Comparison of ENCODE assay signal across 20 cellular contexts in the genomic region with DNA sequence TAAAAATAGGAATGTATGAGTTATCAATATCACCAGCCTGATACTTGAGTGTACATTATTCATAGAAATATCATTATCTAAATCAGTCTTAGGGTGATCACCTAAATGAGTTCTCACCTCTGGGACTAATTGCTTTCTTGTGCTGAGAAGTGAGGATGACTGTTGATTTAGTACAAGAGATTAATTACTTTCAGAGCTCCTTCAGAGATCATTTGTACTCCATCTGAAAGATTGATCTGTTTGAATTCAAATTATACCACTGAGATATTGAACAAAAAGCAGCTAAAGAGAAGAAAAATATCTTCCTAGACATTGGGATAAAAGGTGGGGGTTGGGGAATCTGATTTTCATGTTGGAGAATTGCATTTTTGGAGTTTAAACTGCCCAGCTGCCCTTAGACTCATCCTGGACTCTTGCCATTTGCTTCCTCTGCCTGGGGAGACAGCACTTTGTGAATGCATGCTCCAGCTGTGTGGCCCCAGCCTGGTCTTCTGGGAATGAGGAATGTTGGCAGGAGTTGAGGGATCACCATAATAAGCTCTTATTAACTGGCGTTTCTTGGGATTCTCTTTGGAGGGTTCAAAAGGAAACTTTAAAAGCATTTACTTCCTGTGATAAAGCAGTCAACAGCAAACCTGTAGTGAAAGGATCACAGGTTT. TPM values are rescaled to one million over a fixed set of nuclear protein-coding genes. Genes with fewer than 3 reads are reported as not detected.
A peak's percentile ranks its signal among the peaks of the same experiment; 100 is the strongest.
DNase-seq lines count a peak whose midpoint lies in the region; ATAC-seq and TF ChIP-seq lines count a peak whose summit lies in the region.
"Had no signal": no experiment of that assay in that cellular context is flagged by ENCODE, and none has a peak within 500 bp of the region (broad histone marks: within the 10 kb centered on the region; RNA-seq: fewer than 3 reads in every experiment).

No MANE protein-coding gene starts in this region.

- in situ Hi-C loops in G401 (cut with HindIII; ENCODE audit: low sequenced_read_pairs) = no loop called here

- no peak for TF ChIP-seq POLR2A in erythroblast (IDR thresholded peaks at IDR 0.05; ENCODE audit: low read length)

- H3K27me3 ChIP-seq in neural progenitor cell (no peaks in the 10 kb centered on the region), Caco-2 (replicated peaks; ENCODE audit: control insufficient read depth, insufficient read depth, low read length) (no peaks in the 10 kb centered on the region)
- H3K27me3 ChIP-seq: body of pancreas, gastrocnemius medialis, upper lobe of left lung had no signal

- ATAC-seq in HG02588 (IDR thresholded peaks at IDR 0.05; ENCODE audit: unreplicated experiment) = no peak
- ATAC-seq: activated CD8-positive, alpha-beta memory T cell treated with anti-CD3 and anti-CD28 coated beads, Interleukin-2, amount 10 ng/mL, durations not matched to agents 7 days and 5 days; body of pancreas; gastrocnemius medialis had no signal

- TF ChIP-seq CTCF in neural progenitor cell (IDR thresholded peaks at IDR 0.05) = no peak
- TF ChIP-seq CTCF in Caco-2 (IDR thresholded peaks at IDR 0.05; ENCODE audit: insufficient read depth in 1 of 2, low read depth in 1 of 2, low read length in 1 of 2, severe bottlenecking in 1 of 2, unreplicated experiment in 1 of 2) = no peak

- no peak overlapping the region for H3K4me3 Mint-ChIP-seq in neural progenitor cell
- H3K4me3 Mint-ChIP-seq in Caco-2 (ENCODE audit: unreplicated experiment) = no peak overlapping the region
- H3K4me3 Mint-ChIP-seq: activated CD8-positive, alpha-beta memory T cell treated with anti-CD3 and anti-CD28 coated beads, Interleukin-2, amount 10 ng/mL, durations not matched to agents 7 days and 5 days; T-helper 1 cell treated with Interleukin-12 subunit alpha and Interleukin-12 subunit beta and Interleukin-4 antibody, amounts not matched to agents 30 μg/mL and 1 μg/mL, for 36 hours had no signal

- no peaks in the 10 kb centered on the region for H3K79me2 ChIP-seq in neural progenitor cell (ENCODE audit: low read depth)

- H3K27me3 Mint-ChIP-seq in neural progenitor cell (ENCODE audit: insufficient read depth, low read depth) (peaks cover 3% of the 10 kb centered on the region), Caco-2 (ENCODE audit: insufficient read depth, unreplicated experiment) (no peaks in the 10 kb centered on the region)

- H3K9me3 Mint-ChIP-seq in neural progenitor cell = peaks cover 2% of the 10 kb centered on the region
- H3K9me3 Mint-ChIP-seq in Caco-2 (ENCODE audit: unreplicated experiment) = no peaks in the 10 kb centered on the region
- H3K9me3 Mint-ChIP-seq: T-helper 1 cell treated with Interleukin-12 subunit alpha and Interleukin-12 subunit beta and Interleukin-4 antibody, amounts not matched to agents 30 μg/mL and 1 μg/mL, for 36 hours had no signal

- CTCF ChIA-PET in Caco-2 (lab: Charles Lee) = no interaction called here

- H3K36me3 Mint-ChIP-seq in neural progenitor cell (no peaks in the 10 kb centered on the region), Caco-2 (ENCODE audit: insufficient read depth, unreplicated experiment) (no peaks in the 10 kb centered on the region)
- H3K36me3 Mint-ChIP-seq: activated CD8-positive, alpha-beta memory T cell treated with anti-CD3 and anti-CD28 coated beads, Interleukin-2, amount 10 ng/mL, durations not matched to agents 7 days and 5 days had no signal

- H3K4me3 ChIP-seq in neural progenitor cell (no peak overlapping the region), Caco-2 (ENCODE audit: low read depth, low read length) (no peak overlapping the region)
- H3K4me3 ChIP-seq: body of pancreas, gastrocnemius medialis, lung, upper lobe of left lung had no signal

- H3K9ac ChIP-seq in neural progenitor cell = no peak overlapping the region

- H3K4me1 ChIP-seq in neural progenitor cell (peaks cover 31% of the 10 kb centered on the region), Caco-2 (no peaks in the 10 kb centered on the region)
- H3K4me1 ChIP-seq: body of pancreas, gastrocnemius medialis had no signal

- intact Hi-C loops in Caco-2 (cut with micrococcal nuclease; ENCODE audit: unreplicated experiment) = no loop called here

- H3K27ac Mint-ChIP-seq in neural progenitor cell (peak overlapping the region; percentile 89), Caco-2 (ENCODE audit: unreplicated experiment) (no peak overlapping the region)
- H3K27ac Mint-ChIP-seq: activated CD8-positive, alpha-beta memory T cell treated with anti-CD3 and anti-CD28 coated beads, Interleukin-2, amount 10 ng/mL, durations not matched to agents 7 days and 5 days; T-helper 1 cell treated with Interleukin-12 subunit alpha and Interleukin-12 subunit beta and Interleukin-4 antibody, amounts not matched to agents 30 μg/mL and 1 μg/mL, for 36 hours had no signal

- no TSS peak for BruUV-seq in Caco-2 (replicated peaks; lab: Mats Ljungman, UMichigan)

- peak overlapping the region; percentile 20 for H2AFZ ChIP-seq in neural progenitor cell (replicated peaks)

- H3K36me3 ChIP-seq in neural progenitor cell = no peaks in the 10 kb centered on the region
- no peaks in the 10 kb centered on the region for H3K36me3 ChIP-seq in Caco-2 (ENCODE audit: control insufficient read depth, insufficient read depth, low read length)
- H3K36me3 ChIP-seq: gastrocnemius medialis, upper lobe of left lung had no signal

- H3K4me1 Mint-ChIP-seq in neural progenitor cell (peaks cover 30% of the 10 kb centered on the region), Caco-2 (ENCODE audit: low read depth, unreplicated experiment) (peaks cover 6% of the 10 kb centered on the region)
- H3K4me1 Mint-ChIP-seq: activated CD8-positive, alpha-beta memory T cell treated with anti-CD3 and anti-CD28 coated beads, Interleukin-2, amount 10 ng/mL, durations not matched to agents 7 days and 5 days had no signal

- H3K9me3 ChIP-seq in neural progenitor cell (ENCODE audit: low read depth) (no peaks in the 10 kb centered on the region), Caco-2 (no peaks in the 10 kb centered on the region)
- H3K9me3 ChIP-seq: body of pancreas, gastrocnemius medialis, upper lobe of left lung had no signal

- peak overlapping the region; percentile 80 for H3K27ac ChIP-seq in neural progenitor cell
- H3K27ac ChIP-seq: body of pancreas, gastrocnemius medialis, upper lobe of left lung had no signal

- H3F3A ChIP-seq in neural progenitor cell (ENCODE audit: low read depth) = peaks cover 23% of the 10 kb centered on the region

- H4K20me1 ChIP-seq in neural progenitor cell (ENCODE audit: low read depth) = no peaks in the 10 kb centered on the region

- POLR2A ChIA-PET in Caco-2 (lab: Charles Lee) = interaction anchor here (0.5 to 0.8 kb wide), 2 partner anchors 20 kb away, joined by 3 to 4 read pairs; a partner anchor contains a TSS

- peak; percentile 63 for DNase-seq in DMS 273 (lab: John Stamatoyannopoulos, UW; ENCODE audit: unreplicated experiment)
- peak; percentile 1 for DNase-seq in M059J (ENCODE audit: low read depth)
- peak; percentile 23 to 32 for DNase-seq in erythroblast (lab: John Stamatoyannopoulos, UW)
- peak; percentile 61 for DNase-seq in neural progenitor cell (ENCODE audit: low spot score)
- no peak for DNase-seq in G401 (ENCODE audit: low spot score)
- DNase-seq in 8988T = no peak
- no peak for DNase-seq in Caco-2
- DNase-seq: activated CD8-positive, alpha-beta memory T cell treated with anti-CD3 and anti-CD28 coated beads, Interleukin-2, amount 10 ng/mL, durations not matched to agents 7 days and 5 days; activated naive CD4-positive, alpha-beta T cell; AML-193; body of pancreas; DMS79; effector CD4-positive, alpha-beta T cell; gastrocnemius medialis; KG1; RPMI8226; upper lobe of left lung had no signal

- peak overlapping the region; percentile 25 for H3K4me2 ChIP-seq in neural progenitor cell

RNA-seq across cellular contexts. Expression of a gene that starts 19.7 kb away (rescaled TPM):
- 2.2 and 5.7 TPM in 2 replicates for total RNA-seq in M059J (2014; rRNA removed; shearing (Covaris generic))
- total RNA-seq in neural progenitor cell (ENCODE audit: low replicate concordance) (7.9 and 11.2 TPM in 2 replicates), Caco-2 (2022) (6.7 and 7.0 TPM in 2 replicates)
- total RNA-seq in G401 (2014; rRNA removed; shearing (Covaris generic)) = 5.3 and 10.0 TPM in 2 replicates

RNA-seq across cellular contexts. Expression of a gene that starts 27.5 kb away (rescaled TPM):
- 3.1 and 16.5 TPM in 2 replicates for total RNA-seq in M059J (2014; rRNA removed; shearing (Covaris generic))
- total RNA-seq in neural progenitor cell (ENCODE audit: low replicate concordance) = 37.8 and 84.9 TPM in 2 replicates
- total RNA-seq in G401 (2014; rRNA removed; shearing (Covaris generic)) = 7.9 and 12.7 TPM in 2 replicates
- total RNA-seq in Caco-2 (2022) = 48.5 and 58.4 TPM in 2 replicates

RNA-seq across cellular contexts. Expression of a gene that starts 48.3 kb away (rescaled TPM):
- total RNA-seq in M059J (2014; rRNA removed; shearing (Covaris generic)) = 15.0 and 16.4 TPM in 2 replicates
- total RNA-seq in neural progenitor cell (ENCODE audit: low replicate concordance) (16.9 and 35.5 TPM in 2 replicates), Caco-2 (2022) (27.3 and 29.1 TPM in 2 replicates)
- total RNA-seq in G401 (2014; rRNA removed; shearing (Covaris generic)) = 57.1 and 63.1 TPM in 2 replicates

Comparison
In these comparisons a context has a peak if more than half of its experiments do, and no peak if none do; other contexts are left out.
1. DNase-seq: peak in DMS 273 (single experiment), M059J (single experiment), erythroblast (2 of 2) and neural progenitor cell (single experiment); none in G401 (single experiment), 8988T (single experiment) and Caco-2 (0 of 2).